Comparison of ENCODE assay signal across 15 cellular contexts in the genomic region with DNA sequence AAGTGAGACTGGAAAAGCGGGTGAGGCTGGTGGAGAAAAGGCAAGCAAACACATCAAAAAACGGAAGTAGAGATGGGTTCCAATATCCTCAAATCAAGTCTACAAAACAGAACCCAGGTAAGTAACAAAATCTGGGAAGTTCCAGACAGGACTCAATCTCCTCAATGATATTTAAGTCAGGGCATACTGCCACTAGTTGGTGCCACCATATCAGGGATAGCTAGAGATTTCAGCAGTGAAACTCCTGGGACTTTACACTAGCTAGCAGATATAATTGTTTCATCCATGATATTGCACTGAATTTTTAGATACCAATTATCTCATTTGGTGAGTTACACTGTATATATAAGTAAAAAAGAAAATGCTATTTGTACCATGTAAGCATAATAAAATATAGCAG. TPM values are rescaled to one million over a fixed set of nuclear protein-coding genes. Genes with fewer than 3 reads are reported as not detected.
DNase-seq lines count a peak whose midpoint lies in the region; ATAC-seq and TF ChIP-seq lines count a peak whose summit lies in the region.
"Had no signal": no experiment of that assay in that cellular context is flagged by ENCODE, and none has a peak within 500 bp of the region (broad histone marks: within the 10 kb centered on the region; RNA-seq: fewer than 3 reads in every experiment).

No MANE protein-coding gene starts in this region.

- ATAC-seq in GM21515 (IDR thresholded peaks at IDR 0.05; ENCODE audit: unreplicated experiment) (no peak), GM18502 (IDR thresholded peaks at IDR 0.05; ENCODE audit: poor library complexity, unreplicated experiment) (no peak), HG03175 (IDR thresholded peaks at IDR 0.05; ENCODE audit: unreplicated experiment) (no peak)
- ATAC-seq: activated naive CD4-positive, alpha-beta T cell treated with anti-CD3 and anti-CD28 coated beads, Interleukin-2, amount 50 U/mL, for 72 hours; lower lobe of right lung; natural killer cell had no signal

- peak; percentile 71 for TF ChIP-seq CTCF in VCaP (conservative IDR thresholded peaks at IDR 0.05)

- peak; percentile 5 for DNase-seq in ACHN
- peak; percentile 10 for DNase-seq in HT-29 (ENCODE audit: low spot score)
- DNase-seq in medulla oblongata (ENCODE audit: extremely low spot score) = peak; percentile 29
- no peak for DNase-seq in mesenteric fat pad (ENCODE audit: low spot score)
- DNase-seq: Calu3, GDM1, lower lobe of right lung, natural killer cell, NCI-H1930, stomach had no signal

- in situ Hi-C loops in ACHN (cut with HindIII; ENCODE audit: low pct_ligation_motif_present, low pct_unique_long_range_greater_than_20kb, low sequenced_read_pairs) = no loop called here

- H3K27ac ChIP-seq in VCaP = peak overlapping the region; percentile 20
- H3K27ac ChIP-seq: lower lobe of right lung, stomach had no signal

RNA-seq across cellular contexts. Expression of a gene that starts 52.0 kb away (rescaled TPM):
- 4.4 and 6.7 TPM in 2 replicates for total RNA-seq in HT-29 (2014; rRNA removed; shearing (Covaris generic))
- total RNA-seq in mesenteric fat pad = 15.3 TPM
